In genomic region chr2:36374586-36374985, GRCh38 we compare ENCODE assay signal across 2 cellular contexts.
TF ChIP-seq lines count a peak whose summit lies in the region.

No MANE protein-coding gene starts in this region.

TF ChIP-seq in IMR-90, 13 proteins besides CTCF, POLR2A, EP300 and RAD21:
- no peak for TF ChIP-seq MAZ (IDR thresholded peaks at IDR 0.05; ENCODE audit: borderline replicate concordance, low read depth, low read length)
- TF ChIP-seq USF2 (IDR thresholded peaks at IDR 0.05; ENCODE audit: low read depth, low read length) = no peak
- TF ChIP-seq CEBPB (IDR thresholded peaks at IDR 0.05; ENCODE audit: low read depth, low read length) = peak; percentile 44; the same call in 1 of the 2 replicates
- no peak for TF ChIP-seq MAFK (IDR thresholded peaks at IDR 0.05; ENCODE audit: low read depth, low read length)

TF ChIP-seq in WTC11, 78 proteins besides CTCF, POLR2A, EP300 and RAD21:
- TF ChIP-seq ZSCAN18 (CRISPR knock-in tag; IDR thresholded peaks at IDR 0.05) (no peak), ZNF423 (CRISPR knock-in tag; IDR thresholded peaks at IDR 0.05) (no peak), NFATC4 (CRISPR knock-in tag; IDR thresholded peaks at IDR 0.05) (no peak), CREB1 (CRISPR knock-in tag; IDR thresholded peaks at IDR 0.05) (no peak), SOX15 (CRISPR knock-in tag; IDR thresholded peaks at IDR 0.05) (no peak), ZNF512 (CRISPR knock-in tag; IDR thresholded peaks at IDR 0.05; ENCODE audit: borderline replicate concordance) (no peak), ESRRA (CRISPR knock-in tag; IDR thresholded peaks at IDR 0.05; ENCODE audit: borderline replicate concordance) (no peak), AR (CRISPR knock-in tag; IDR thresholded peaks at IDR 0.05) (no peak), SP1 (CRISPR knock-in tag; conservative IDR thresholded peaks at IDR 0.05) (no peak)
